8 cellular contexts compared by ENCODE assay signal in genomic region chr11:113242767-113243397, GRCh38.
DNase-seq lines count a peak whose midpoint lies in the region; ATAC-seq, FAIRE-seq and TF ChIP-seq lines count a peak whose summit lies in the region.

No MANE protein-coding gene starts in this region.

- H3K4me1 Mint-ChIP-seq in CD4-positive, alpha-beta T cell (ENCODE audit: low read depth): peaks cover 14% of the 10 kb centered on the region
- H3K4me1 Mint-ChIP-seq in T-cell: peaks cover 14 to 16% (median 14%) of the 10 kb centered on the region in 3 donors

- H3K4me2 ChIP-seq in parathyroid adenoma (ENCODE audit: low read length): peak overlapping the region; percentile 59

- no peak for FAIRE-seq in RCC 7860 (lab: Jason Lieb, UNC)

- H3K4me3 ChIP-seq in fibroblast of mammary gland (ENCODE audit: control insufficient read depth, low read depth, low read length) (peak overlapping the region; percentile 52), parathyroid adenoma (ENCODE audit: low read depth, low read length) (no peak overlapping the region)

- CTCF ChIA-PET in CD4-positive, alpha-beta T cell (lab: Charles Lee): no interaction called here
- CTCF ChIA-PET in T-cell (lab: Charles Lee): no interaction called here

- no peaks in the 10 kb centered on the region for H3K9me3 ChIP-seq in CD4-positive, alpha-beta T cell (ENCODE audit: control insufficient read depth, low read length)
- no peaks in the 10 kb centered on the region for H3K9me3 ChIP-seq in parathyroid adenoma (ENCODE audit: control insufficient read depth, low read length)

- no peak overlapping the region for H3K27ac Mint-ChIP-seq in CD4-positive, alpha-beta T cell
- no peak overlapping the region for H3K27ac Mint-ChIP-seq in T-cell

- H3K27ac ChIP-seq in CD4-positive, alpha-beta T cell (ENCODE audit: low read depth, low read length): no peak overlapping the region
- no peak overlapping the region for H3K27ac ChIP-seq in parathyroid adenoma

- no peak overlapping the region for H3K9ac ChIP-seq in parathyroid adenoma

- no peaks in the 10 kb centered on the region for H3K36me3 ChIP-seq in parathyroid adenoma (ENCODE audit: control insufficient read depth, insufficient read depth, low read length)

- no peak overlapping the region for H2AFZ ChIP-seq in parathyroid adenoma

- H3K36me3 Mint-ChIP-seq in CD4-positive, alpha-beta T cell (ENCODE audit: low read depth): no peaks in the 10 kb centered on the region
- no peaks in the 10 kb centered on the region for H3K36me3 Mint-ChIP-seq in T-cell

- H3K4me1 ChIP-seq in parathyroid adenoma: no peaks in the 10 kb centered on the region

- peaks cover 58% of the 10 kb centered on the region for H3K27me3 Mint-ChIP-seq in CD4-positive, alpha-beta T cell
- peaks cover 23 to 40% of the 10 kb centered on the region in 2 donors for H3K27me3 Mint-ChIP-seq in T-cell

- peak overlapping the region; percentile 23 for H3K4me3 Mint-ChIP-seq in CD4-positive, alpha-beta T cell
- H3K4me3 Mint-ChIP-seq in T-cell: peak overlapping the region; percentile 32 to 66 (median 60)

- H3K27me3 ChIP-seq in CD4-positive, alpha-beta T cell (ENCODE audit: control insufficient read depth, insufficient read depth, low read length): no peaks in the 10 kb centered on the region
- H3K27me3 ChIP-seq in parathyroid adenoma (ENCODE audit: control insufficient read depth, insufficient read depth, low read length): no peaks in the 10 kb centered on the region

- peak in 1 of 10 experiments; percentile 7 for DNase-seq in CD4-positive, alpha-beta T cell
- DNase-seq in T-cell: peak in 1 of 34 experiments; percentile 8
- DNase-seq in fibroblast of mammary gland (ENCODE audit: low read depth): peak; percentile 59
- no peak for DNase-seq in HuH-7.5 (ENCODE audit: low spot score)
- DNase-seq in KG1 (lab: John Stamatoyannopoulos, UW): no peak
- DNase-seq in RCC 7860 (ENCODE audit: low spot score): no peak

- H3K9me3 Mint-ChIP-seq in CD4-positive, alpha-beta T cell: no peaks in the 10 kb centered on the region
- no peaks in the 10 kb centered on the region for H3K9me3 Mint-ChIP-seq in T-cell

- no peaks in the 10 kb centered on the region for H3K79me2 ChIP-seq in parathyroid adenoma

- peak; percentile 34 for ATAC-seq in CD4-positive, alpha-beta T cell (ENCODE audit: poor library complexity)
- ATAC-seq in T-cell (replicated peaks in 1 of 4) (peak in 3 of 4 experiments; percentile 45 to 64 (median 63)), GM19455 (IDR thresholded peaks at IDR 0.05; ENCODE audit: unreplicated experiment) (no peak)

- intact Hi-C loops in CD4-positive, alpha-beta T cell (cut with DNase I, micrococcal nuclease): no loop called here

- TF ChIP-seq CTCF in CD4-positive, alpha-beta T cell (IDR thresholded peaks at IDR 0.05): no peak
- TF ChIP-seq CTCF in fibroblast of mammary gland (conservative IDR thresholded peaks at IDR 0.05; ENCODE audit: control insufficient read depth, insufficient read depth, low read depth, low read length): no peak
- TF ChIP-seq CTCF in parathyroid adenoma (IDR thresholded peaks at IDR 0.05): no peak

- POLR2A ChIA-PET in CD4-positive, alpha-beta T cell (lab: Charles Lee): no interaction called here
- POLR2A ChIA-PET in T-cell (lab: Charles Lee): no interaction called here
